Comparison of ENCODE assay signal across 8 cellular contexts in the genomic region with DNA sequence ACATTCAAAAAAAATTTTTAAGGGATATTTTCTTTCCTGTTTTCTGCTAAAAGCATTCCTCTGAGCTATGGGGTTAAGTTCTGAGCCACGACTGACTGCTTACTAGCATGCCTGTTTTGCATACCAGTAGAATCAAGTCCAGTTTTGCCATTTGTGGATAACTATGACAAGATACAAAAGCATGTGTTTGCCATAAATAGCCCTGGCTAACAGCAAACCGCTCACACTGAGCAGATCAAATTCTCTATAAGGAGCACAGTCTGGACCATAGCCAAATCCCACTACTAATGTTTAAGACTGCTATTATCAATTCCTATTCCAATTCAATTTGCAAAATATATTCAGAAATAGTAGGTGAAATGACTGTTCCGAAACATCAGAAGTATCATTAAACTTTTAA. TPM values are rescaled to one million over a fixed set of nuclear protein-coding genes. Genes with fewer than 3 reads are reported as not detected.
DNase-seq lines count a peak whose midpoint lies in the region; FAIRE-seq and TF ChIP-seq lines count a peak whose summit lies in the region.

No MANE protein-coding gene starts in this region.

- H3K4me1 ChIP-seq in BLaER1 (peaks cover 49% of the 10 kb centered on the region), esophagus muscularis mucosa (peaks cover 17 to 61% (median 59%) of the 10 kb centered on the region in 4 donors), stomach (peaks cover 0 to 60% (median 45%) of the 10 kb centered on the region in 4 donors)

- no peak overlapping the region for H3K9ac ChIP-seq in BLaER1

- H3K4me2 ChIP-seq in BLaER1: peak overlapping the region; percentile 54

- peaks cover 10% of the 10 kb centered on the region; the same call in 1 of the 2 replicates for H3K36me3 ChIP-seq in BLaER1
- peaks cover 0 to 12% (median 5%) of the 10 kb centered on the region in 4 donors for H3K36me3 ChIP-seq in esophagus muscularis mucosa
- peaks cover 0 to 9% (median 7%) of the 10 kb centered on the region in 4 donors for H3K36me3 ChIP-seq in stomach

- TF ChIP-seq EP300 in esophagus muscularis mucosa (IDR thresholded peaks at IDR 0.05) (no peak), stomach (IDR thresholded peaks at IDR 0.05) (no peak)

- no peak for TF ChIP-seq POLR2A in H54 (IDR thresholded peaks at IDR 0.05; ENCODE audit: low read depth, low read length)
- TF ChIP-seq POLR2A in esophagus muscularis mucosa (IDR thresholded peaks at IDR 0.05; ENCODE audit: low read depth): no peak
- TF ChIP-seq POLR2A in stomach (IDR thresholded peaks at IDR 0.05): no peak

- H4K20me1 ChIP-seq in BLaER1: no peaks in the 10 kb centered on the region

- H3K27ac ChIP-seq in BLaER1 (no peak overlapping the region), esophagus muscularis mucosa (replicated peaks in 1 of 4) (peak overlapping the region; percentile 98 to 100 (median 98)), stomach (peak overlapping the region in 4 of 5 donors; percentile 56 to 99 (median 97))

- H3K9me3 ChIP-seq in BLaER1: no peaks in the 10 kb centered on the region
- H3K9me3 ChIP-seq in esophagus muscularis mucosa: no peaks in the 10 kb centered on the region
- H3K9me3 ChIP-seq in stomach: no peaks in the 10 kb centered on the region

- FAIRE-seq in H54 (lab: Jason Lieb, UNC): peak; percentile 97

- H3K27me3 ChIP-seq in BLaER1 (no peaks in the 10 kb centered on the region), esophagus muscularis mucosa (no peaks in the 10 kb centered on the region), stomach (no peaks in the 10 kb centered on the region)

- WGBS in esophagus muscularis mucosa: 25% methylated on average over 3 of the region's 3 CpGs
- 45 to 68% (median 57%) methylated on average over 3 of the region's 3 CpGs for WGBS in stomach, 5 donors

- H3K4me3 ChIP-seq in BLaER1: no peak overlapping the region
- H3K4me3 ChIP-seq in esophagus muscularis mucosa: peak overlapping the region; percentile 8 to 91 (median 80)
- H3K4me3 ChIP-seq in stomach: peak overlapping the region in 1 of 4 donors; percentile 4

- intact Hi-C loops in esophagus muscularis mucosa (cut with DNase I): loop anchor here (10.0 kb wide), 1 partner anchor 164 kb away; a partner anchor contains a TSS
- intact Hi-C loops in stomach (cut with DNase I; ENCODE audit: low total_unique reads): no loop called here

- TF ChIP-seq CTCF in esophagus muscularis mucosa (IDR thresholded peaks at IDR 0.05): no peak
- no peak for TF ChIP-seq CTCF in stomach (IDR thresholded peaks at IDR 0.05)

- no peak for DNase-seq in H54 (ENCODE audit: insufficient read length, low spot score)
- peak; percentile 96 for DNase-seq in NCI-H2171 treated with DMSO at 0.1 percent for 48 hours (lab: John Stamatoyannopoulos, UW)
- no peak for DNase-seq in esophagus muscularis mucosa (ENCODE audit: extremely low spot score)
- DNase-seq in stomach: no peak
- no peak for DNase-seq in activated gamma-delta T cell treated with Interleukin-2 at 50 U/mL for 16 hours
- DNase-seq in 8988T: no peak
- DNase-seq in SKM-1 treated with dmso at 0.1 percent for 144 hours (lab: John Stamatoyannopoulos, UW; ENCODE audit: unreplicated experiment): no peak

RNA-seq across cellular contexts. Expression of a gene that starts 3.2 kb away (rescaled TPM):
- total RNA-seq in esophagus muscularis mucosa (100 to 1,000 TPM; 247 to 265 (median 257) TPM), stomach (100 to 1,000 TPM in 3 of 5 donors, 10 to 100 TPM in 2; 42.6 to 214 (median 136) TPM)
- 10 to 100 TPM; 22.0 to 28.6 (median 26.1) TPM for polyA plus RNA-seq in stomach
